Comparison of ENCODE assay signal across 24 cellular contexts in the genomic region with DNA sequence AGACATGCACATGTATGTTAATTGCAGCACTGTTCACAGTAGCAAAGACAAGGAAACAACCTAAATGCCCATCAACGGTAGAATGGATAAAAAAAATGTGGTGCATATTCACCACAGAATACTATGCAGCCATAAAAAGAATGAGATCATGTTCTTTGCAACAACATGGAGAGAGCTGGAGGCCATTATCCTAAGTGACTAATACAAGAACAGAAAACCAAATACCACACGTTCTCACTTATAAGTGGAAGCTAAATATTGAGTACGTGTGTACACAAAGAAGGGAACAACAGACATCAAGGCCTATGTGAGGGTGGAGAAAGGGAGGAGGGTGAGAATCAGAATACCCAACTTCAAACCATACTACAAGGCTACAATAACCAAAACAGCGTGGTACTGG. TPM values are rescaled to one million over a fixed set of nuclear protein-coding genes. Genes with fewer than 3 reads are reported as not detected.
DNase-seq lines count a peak whose midpoint lies in the region; ATAC-seq, FAIRE-seq and TF ChIP-seq lines count a peak whose summit lies in the region.
"Had no signal": no experiment of that assay in that cellular context is flagged by ENCODE, and none has a peak within 500 bp of the region (broad histone marks: within the 10 kb centered on the region; RNA-seq: fewer than 3 reads in every experiment).

No MANE protein-coding gene starts in this region.

- TF ChIP-seq CTCF in K562 (IDR thresholded peaks at IDR 0.05 in 2 of 3, conservative IDR thresholded peaks at IDR 0.05 in 1 of 3; ENCODE audit: insufficient read depth in 2 of 3, low read depth in 1 of 3, low read length in 3 of 3): no peak

- DNase-seq in K562 (ENCODE audit: extremely low read depth in 1 of 4, low spot score in 3 of 4) (no peak), substantia nigra (lab: John Stamatoyannopoulos, UW) (no peak), LoVo (ENCODE audit: low spot score) (no peak)
- no peak for DNase-seq in activated naive CD8-positive, alpha-beta T cell treated with anti-CD3 and anti-CD28 coated beads for 36 hours
- DNase-seq: Caco-2; CD4-positive, alpha-beta T cell; H7; HFFc6; Karpas-422; MG63; NCI-H1048; NCI-H1436; NCI-H1930; NCI-H226; NCI-H526; T-helper 17 cell had no signal

- BruUV-seq in K562 (replicated peaks; lab: Mats Ljungman, UMichigan): no TSS peak

- in situ Hi-C loops in K562 (cut with MboI): no loop called here

- no peaks in the 10 kb centered on the region for H3K27me3 ChIP-seq in K562 (ENCODE audit: control insufficient read depth in 2 of 2, insufficient read depth in 2 of 2, low read length in 2 of 2)
- H3K27me3 ChIP-seq: MG63, SJSA1 had no signal

- H3K4me1 ChIP-seq in K562 (replicated peaks in 1 of 2; ENCODE audit: control insufficient read depth in 2 of 2, insufficient read depth in 2 of 2, low read length in 2 of 2): no peaks in the 10 kb centered on the region
- H3K4me1 ChIP-seq: A549, Caco-2, SJSA1 had no signal

- H3K9me3 ChIP-seq in K562 (replicated peaks; ENCODE audit: control insufficient read depth, insufficient read depth, low read depth, low read length): no peaks in the 10 kb centered on the region
- H3K9me3 ChIP-seq: SJSA1 had no signal

- no peaks in the 10 kb centered on the region for H3K36me3 ChIP-seq in K562 (ENCODE audit: control insufficient read depth, insufficient read depth, low read length)
- H3K36me3 ChIP-seq: MG63, SJSA1 had no signal

- no peak overlapping the region for H3K4me2 ChIP-seq in K562 (ENCODE audit: insufficient read depth, low read length)
- H3K4me2 ChIP-seq: A549 had no signal

- CTCF ChIA-PET in K562 (lab: Yijun Ruan, JAX; ENCODE audit: low intra/inter-chr PET ratio): no interaction called here

- H3K9me1 ChIP-seq in K562 (ENCODE audit: control insufficient read depth, insufficient read depth, low read length): no peaks in the 10 kb centered on the region

- peaks cover 1% of the 10 kb centered on the region for H3K36me3 Mint-ChIP-seq in activated naive CD8-positive, alpha-beta T cell treated with anti-CD3 and anti-CD28 coated beads for 36 hours

- no peak for TF ChIP-seq EP300 in K562 (IDR thresholded peaks at IDR 0.05; ENCODE audit: low read length)

- no peak overlapping the region for H3K27ac ChIP-seq in K562 (ENCODE audit: extremely low read depth, low read depth, low read length)
- H3K27ac ChIP-seq in substantia nigra (ENCODE audit: low read depth, low read length, poor library complexity, severe bottlenecking): no peak overlapping the region
- H3K27ac ChIP-seq: A549, HL-60, SJSA1 had no signal

- FAIRE-seq in K562 (lab: Jason Lieb, UNC): no peak
- FAIRE-seq: A549, GM12891 had no signal

- H3K27me3 Mint-ChIP-seq in activated naive CD8-positive, alpha-beta T cell treated with anti-CD3 and anti-CD28 coated beads for 36 hours: peaks cover 29% of the 10 kb centered on the region
- H3K27me3 Mint-ChIP-seq: T-helper 17 cell had no signal

- no peak overlapping the region for H3K4me3 Mint-ChIP-seq in activated naive CD8-positive, alpha-beta T cell treated with anti-CD3 and anti-CD28 coated beads for 36 hours
- H3K4me3 Mint-ChIP-seq: CD4-positive, alpha-beta T cell; HFFc6; T-helper 17 cell had no signal

- no peaks in the 10 kb centered on the region for H3K4me1 Mint-ChIP-seq in activated naive CD8-positive, alpha-beta T cell treated with anti-CD3 and anti-CD28 coated beads for 36 hours
- H3K4me1 Mint-ChIP-seq: T-helper 17 cell had no signal

- 0% methylated on average over 4 of the region's 4 CpGs for WGBS in K562 (ENCODE audit: insufficient coverage, low coverage, missing lambda C conversion rate)

- no peak overlapping the region for H3K27ac Mint-ChIP-seq in activated naive CD8-positive, alpha-beta T cell treated with anti-CD3 and anti-CD28 coated beads for 36 hours
- H3K27ac Mint-ChIP-seq: CD4-positive, alpha-beta T cell; HFFc6; T-helper 17 cell had no signal

- no peaks in the 10 kb centered on the region for H4K20me1 ChIP-seq in K562 (replicated peaks; ENCODE audit: control insufficient read depth, insufficient read depth, low read length)

- no peak for TF ChIP-seq POLR2A in K562 (conservative IDR thresholded peaks at IDR 0.05)

- intact Hi-C loops in K562 (cut with micrococcal nuclease): no loop called here

- no peak overlapping the region for H2AFZ ChIP-seq in K562 (ENCODE audit: low read depth, low read length)

- no peak overlapping the region for H3K4me3 ChIP-seq in K562
- H3K4me3 ChIP-seq: A549, MG63, SJSA1 had no signal

- POLR2A ChIA-PET in K562 (lab: Yijun Ruan, JAX): no interaction called here

- H3K9me3 Mint-ChIP-seq in activated naive CD8-positive, alpha-beta T cell treated with anti-CD3 and anti-CD28 coated beads for 36 hours: peaks cover 13% of the 10 kb centered on the region
- H3K9me3 Mint-ChIP-seq: CD4-positive, alpha-beta T cell; HFFc6 had no signal

- no peaks in the 10 kb centered on the region for H3K79me2 ChIP-seq in K562 (ENCODE audit: control insufficient read depth, insufficient read depth, low read length)

- TF ChIP-seq RAD21 in K562 (CRISPR knock-in tag; conservative IDR thresholded peaks at IDR 0.05 in 1 of 2, IDR thresholded peaks at IDR 0.05 in 1 of 2): no peak

- ATAC-seq in GM18517 (IDR thresholded peaks at IDR 0.05; ENCODE audit: unreplicated experiment) (peak; percentile 29), GM19463 (IDR thresholded peaks at IDR 0.05; ENCODE audit: unreplicated experiment) (peak; percentile 42), HG03378 (IDR thresholded peaks at IDR 0.05; ENCODE audit: unreplicated experiment) (peak; percentile 36), K562 (no peak)
- ATAC-seq: A549, Panc1, T-helper 17 cell had no signal

- no peak overlapping the region for H3K9ac ChIP-seq in K562 (ENCODE audit: insufficient read depth in 1 of 2, low read depth in 2 of 2, low read length in 2 of 2)

TF ChIP-seq in K562, 482 proteins besides CTCF, POLR2A, EP300 and RAD21:
- TF ChIP-seq GTF2A2 (tag; IDR thresholded peaks at IDR 0.05) (no peak), ZNF146 (CRISPR knock-in tag; IDR thresholded peaks at IDR 0.05; ENCODE audit: unreplicated experiment) (peak; percentile 22), ZNF23 (CRISPR knock-in tag; IDR thresholded peaks at IDR 0.05) (no peak), ZNF140 (CRISPR knock-in tag; IDR thresholded peaks at IDR 0.05) (no peak)
- TF ChIP-seq, protein P1, sequence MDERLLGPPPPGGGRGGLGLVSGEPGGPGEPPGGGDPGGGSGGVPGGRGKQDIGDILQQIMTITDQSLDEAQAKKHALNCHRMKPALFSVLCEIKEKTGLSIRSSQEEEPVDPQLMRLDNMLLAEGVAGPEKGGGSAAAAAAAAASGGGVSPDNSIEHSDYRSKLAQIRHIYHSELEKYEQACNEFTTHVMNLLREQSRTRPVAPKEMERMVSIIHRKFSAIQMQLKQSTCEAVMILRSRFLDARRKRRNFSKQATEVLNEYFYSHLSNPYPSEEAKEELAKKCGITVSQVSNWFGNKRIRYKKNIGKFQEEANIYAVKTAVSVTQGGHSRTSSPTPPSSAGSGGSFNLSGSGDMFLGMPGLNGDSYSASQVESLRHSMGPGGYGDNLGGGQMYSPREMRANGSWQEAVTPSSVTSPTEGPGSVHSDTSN (CRISPR knock-in tag; IDR thresholded peaks at IDR 0.05; ENCODE audit: low read depth): no peak
- TF ChIP-seq, protein P1 (tag; conservative IDR thresholded peaks at IDR 0.05; ENCODE audit: low read depth): no peak
TF ChIP-seq in K562: peak in this region for 1.

RNA-seq across cellular contexts. Expression of a gene that starts 17.4 kb away (rescaled TPM):
- total RNA-seq in K562 (2011; cell fraction: chromatin; rRNA removed; ENCODE audit: low replicate concordance): 1.7 and 3.0 TPM in 2 replicates
- 1.0 and 1.1 TPM in 2 replicates for total RNA-seq in K562 (2011; cell fraction: nucleolus; rRNA removed)
- total RNA-seq in K562 (2011; cell fraction: nucleoplasm; rRNA removed): 1.9 and 2.4 TPM in 2 replicates
- total RNA-seq in K562 (2014; rRNA removed) (2.0 and 3.3 TPM in 2 replicates), K562 (2014; rRNA removed; fragmentation: Illumina TruSeq; extraction: Trizol) (2.5 and 2.6 TPM in 2 replicates), K562 (2015; rRNA removed; fragmentation: Illumina TruSeq; extraction: Trizol) (2.1 and 2.2 TPM in 2 replicates), K562 (2021) (2.5 and 2.8 TPM in 2 replicates)
- polyA plus RNA-seq in K562 (2011; rRNA removed) (0.40 and 0.45 TPM in 2 replicates), K562 (2014; fragmentation: Illumina TruSeq; extraction: Trizol) (3.0 and 5.0 TPM in 2 replicates), K562 (2014; fragmentation: Nextera tagmentation; extraction: Ambion mirVana) (1 to 10 TPM; 2.2 to 3.6 TPM), K562 (2014; rRNA removed) (1.6 and 2.3 TPM in 2 replicates)
- 0.25 and 0.67 TPM in 2 replicates for polyA plus RNA-seq in K562 (2011; cell fraction: cytosol; rRNA removed)
- polyA plus RNA-seq in K562 (2011; cell fraction: nucleus; rRNA removed): 0.46 and 1.00 TPM in 2 replicates
- polyA plus RNA-seq in K562 (2012): 3.2 and 8.1 TPM in 2 replicates
- polyA minus RNA-seq in K562 (2011; rRNA and poly(A)+ RNA removed): 0.78 and 1.3 TPM in 2 replicates
- 0.73 and 0.95 TPM in 2 replicates for polyA minus RNA-seq in K562 (2011; cell fraction: cytosol; rRNA and poly(A)+ RNA removed)
- 0.33 and 0.54 TPM in 2 replicates for polyA minus RNA-seq in K562 (2011; cell fraction: nucleus; rRNA and poly(A)+ RNA removed)
- total RNA-seq in activated naive CD8-positive, alpha-beta T cell treated with anti-CD3 and anti-CD28 coated beads for 36 hours: not detected
- total RNA-seq: CD4-positive, alpha-beta T cell; SJSA1; T-helper 17 cell had no signal
